ENCODE assay signal across 2 cellular contexts in genomic region chr10:46225597-46225996, GRCh38.
TF ChIP-seq lines count a peak whose summit lies in the region.

No MANE protein-coding gene starts in this region.

TF ChIP-seq in HEK293, 187 proteins besides CTCF, POLR2A, EP300 and RAD21 (continued from another document):
- peak; percentile 48; the same call in 1 of the 2 replicates for TF ChIP-seq ZNF707 (tag by site-specific recombination; IDR thresholded peaks at IDR 0.05)

TF ChIP-seq in K562, 482 proteins besides CTCF, POLR2A, EP300 and RAD21 (continued from another document):
- TF ChIP-seq FOXO4 (CRISPR knock-in tag; IDR thresholded peaks at IDR 0.05) = no peak
- TF ChIP-seq LARP7 (IDR thresholded peaks at IDR 0.05) = no peak
- no peak for TF ChIP-seq RBM14 (IDR thresholded peaks at IDR 0.05; ENCODE audit: borderline replicate concordance, insufficient read depth, low read depth, low read length)
- no peak for TF ChIP-seq CHD2 (IDR thresholded peaks at IDR 0.05; ENCODE audit: low read depth, low read length)
- no peak for TF ChIP-seq ESRRA (IDR thresholded peaks at IDR 0.05; ENCODE audit: borderline replicate concordance, low read depth)
- no peak for TF ChIP-seq KAT7 (CRISPR knock-in tag; IDR thresholded peaks at IDR 0.05; ENCODE audit: borderline replicate concordance)
- no peak for TF ChIP-seq PPARD (CRISPR knock-in tag; IDR thresholded peaks at IDR 0.05)
- no peak for TF ChIP-seq TBL1XR1 (IDR thresholded peaks at IDR 0.05; ENCODE audit: low read length in 2 of 2)
